In the genomic region with DNA sequence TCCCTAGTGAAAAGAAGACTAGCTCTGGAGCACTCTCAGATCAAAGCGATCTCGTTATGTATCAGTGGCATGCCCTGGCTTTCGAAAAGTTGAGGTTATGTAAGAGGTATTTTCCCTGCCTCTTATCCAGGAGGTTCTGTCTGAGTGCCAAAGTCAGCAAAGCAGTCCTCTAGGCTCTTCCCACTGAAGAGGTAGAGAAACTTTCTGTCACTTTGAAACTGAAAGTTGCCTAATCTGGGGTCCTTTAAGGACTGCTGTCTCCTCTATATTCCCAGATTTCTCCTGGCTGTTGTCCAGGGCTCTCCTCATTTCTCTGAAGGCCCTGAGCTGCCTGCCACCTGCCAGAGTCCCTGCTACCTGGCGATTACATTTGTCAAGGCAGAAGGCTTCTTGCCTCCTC, we compare ENCODE assay signal across 11 cellular contexts.
DNase-seq lines count a peak whose midpoint lies in the region; ATAC-seq and TF ChIP-seq lines count a peak whose summit lies in the region.
"Had no signal": no experiment of that assay in that cellular context is flagged by ENCODE, and none has a peak within 500 bp of the region (broad histone marks: within the 10 kb centered on the region; RNA-seq: fewer than 3 reads in every experiment).

No MANE protein-coding gene starts in this region.

- H3K27me3 ChIP-seq in HAP-1 (ENCODE audit: low read depth) = no peaks in the 10 kb centered on the region

- TF ChIP-seq CTCF in AG10803 (conservative IDR thresholded peaks at IDR 0.05; ENCODE audit: low read length) = no peak

- H3K9me3 ChIP-seq in HAP-1 = no peaks in the 10 kb centered on the region

- no peak overlapping the region for H3K4me3 ChIP-seq in AG10803 (ENCODE audit: low read length)
- H3K4me3 ChIP-seq in HAP-1 = no peak overlapping the region
- H3K4me3 ChIP-seq: coronary artery had no signal

- peak; percentile 35 for DNase-seq in AG10803 (ENCODE audit: low read depth)
- peak; percentile 64 for DNase-seq in NCI-H1105 treated with DMSO at 0.1 percent for 48 hours (lab: John Stamatoyannopoulos, UW)
- peak; percentile 44 for DNase-seq in cerebellar cortex (ENCODE audit: low spot score)
- peak; percentile 18 for DNase-seq in medulla oblongata (ENCODE audit: extremely low spot score)
- no peak for DNase-seq in HAP-1 (ENCODE audit: low spot score in 2 of 2)
- DNase-seq in NOMO-1 treated with DMSO at 0.1 percent for 48 hours (lab: John Stamatoyannopoulos, UW; ENCODE audit: unreplicated experiment) = no peak
- DNase-seq: activated CD4-positive, CD25-positive, alpha-beta regulatory T cell treated with anti-CD3 and anti-CD28 coated beads, Interleukin-2, amount 50 U/mL, for 72 hours; COR-L47 had no signal

- H3K4me1 ChIP-seq in HAP-1 = peaks cover 6% of the 10 kb centered on the region

- H3K36me3 ChIP-seq in HAP-1 (replicated peaks) = no peaks in the 10 kb centered on the region

- in situ Hi-C loops in HAP-1 (cut with MboI; ENCODE audit: low sequenced_read_pairs) = no loop called here

- ATAC-seq in GM21447 (IDR thresholded peaks at IDR 0.05; ENCODE audit: unreplicated experiment) (no peak), HG03045 (IDR thresholded peaks at IDR 0.05; ENCODE audit: unreplicated experiment) (no peak)

Comparison
In these comparisons a context has a peak if more than half of its experiments do, and no peak if none do; other contexts are left out.
1. DNase-seq: peak in AG10803 (single experiment), NCI-H1105 treated with DMSO at 0.1 percent for 48 hours (single experiment), cerebellar cortex (single experiment) and medulla oblongata (single experiment); none in HAP-1 (0 of 2) and NOMO-1 treated with DMSO at 0.1 percent for 48 hours (single experiment).